In genomic region chr22:32528984-32529982, GRCh38 we compare ENCODE assay signal across 8 cellular contexts. TPM values are rescaled to one million over a fixed set of nuclear protein-coding genes. Genes with fewer than 3 reads are reported as not detected.
A peak's percentile ranks its signal among the peaks of the same experiment; 100 is the strongest.
DNase-seq lines count a peak whose midpoint lies in the region; ATAC-seq and TF ChIP-seq lines count a peak whose summit lies in the region.

No MANE protein-coding gene starts in this region.

- H3K27ac Mint-ChIP-seq in CD14-positive monocyte = peak overlapping the region in 2 of 7 donors; percentile 3 to 33
- H3K27ac Mint-ChIP-seq in HFFc6 = peak overlapping the region; percentile 8; the same call in 1 of the 2 replicates
- H3K27ac Mint-ChIP-seq in osteocyte (ENCODE audit: unreplicated experiment) = no peak overlapping the region

- TF ChIP-seq CTCF in CD14-positive monocyte (IDR thresholded peaks at IDR 0.05) (peak; percentile 83), HFFc6 (IDR thresholded peaks at IDR 0.05) (peak; percentile 97), osteocyte (IDR thresholded peaks at IDR 0.05) (peak; percentile 90)

- H3K4me1 Mint-ChIP-seq in CD14-positive monocyte = peaks cover 4% of the 10 kb centered on the region
- peaks cover 50% of the 10 kb centered on the region for H3K4me1 Mint-ChIP-seq in HFFc6 (ENCODE audit: low read depth)
- H3K4me1 Mint-ChIP-seq in osteocyte (ENCODE audit: unreplicated experiment) = peaks cover 35% of the 10 kb centered on the region

- H3K27me3 Mint-ChIP-seq in CD14-positive monocyte (ENCODE audit: low read depth in 3 of 3) = peaks cover 1 to 9% (median 3%) of the 10 kb centered on the region in 3 donors
- peaks cover 9% of the 10 kb centered on the region for H3K27me3 Mint-ChIP-seq in HFFc6 (ENCODE audit: insufficient read depth)
- H3K27me3 Mint-ChIP-seq in osteocyte (ENCODE audit: unreplicated experiment) = peaks cover 7% of the 10 kb centered on the region

- DNase-seq in CD14-positive monocyte (ENCODE audit: low spot score) (peak; percentile 63), HFFc6 (peak; percentile 74), SK-N-DZ (ENCODE audit: low spot score) (peak; percentile 82), glomerular visceral epithelial cell (ENCODE audit: extremely low spot score) (peak; percentile 64), osteocyte (ENCODE audit: extremely low spot score, unreplicated experiment) (peak; percentile 90)
- DNase-seq in activated naive CD4-positive, alpha-beta T cell treated with anti-CD3 and anti-CD28 coated beads, Interleukin-2, amount 50 U/mL, for 16 hours = peak; percentile 66

- no peak overlapping the region for H3K4me3 Mint-ChIP-seq in CD14-positive monocyte
- H3K4me3 Mint-ChIP-seq in HFFc6 = no peak overlapping the region
- H3K4me3 Mint-ChIP-seq in osteocyte (ENCODE audit: unreplicated experiment) = no peak overlapping the region

- peak overlapping the region; percentile 85 for H3K27ac ChIP-seq in temporal lobe (ENCODE audit: low read depth, low read length)

- intact Hi-C loops in CD14-positive monocyte (cut with micrococcal nuclease) = loop anchor here (1.0 to 5.0 kb wide), 5 partner anchors 268 to 472 kb away; no protein-coding TSS in a partner anchor

- no peak for ATAC-seq in GM18873 (IDR thresholded peaks at IDR 0.05; ENCODE audit: low FRiP score, unreplicated experiment)

- H3K36me3 Mint-ChIP-seq in CD14-positive monocyte (no peaks in the 10 kb centered on the region), HFFc6 (ENCODE audit: low read depth) (no peaks in the 10 kb centered on the region), osteocyte (ENCODE audit: unreplicated experiment) (no peaks in the 10 kb centered on the region)

- H3K9me3 Mint-ChIP-seq in CD14-positive monocyte = no peaks in the 10 kb centered on the region
- H3K9me3 Mint-ChIP-seq in HFFc6 = no peaks in the 10 kb centered on the region
- no peaks in the 10 kb centered on the region for H3K9me3 Mint-ChIP-seq in osteocyte (ENCODE audit: unreplicated experiment)

RNA-seq across cellular contexts. Expression of gene FBXO7, which starts 54.7 kb away (rescaled TPM):
- polyA plus RNA-seq in CD14-positive monocyte = 100 to 1,000 TPM; 103 to 116 TPM
- 10 to 100 TPM; 61.6 to 81.7 (median 70.8) TPM for total RNA-seq in HFFc6 (2021; fragmentation: NEBNext Ultra II Directional; extraction: Animal tissue kit (Norgen Biotek cat#: 25700))
- 105 and 109 TPM in 2 replicates for polyA plus RNA-seq in SK-N-DZ (2014; cell fraction: cytosol; rRNA removed)
- 62.3 and 63.6 TPM in 2 replicates for polyA plus RNA-seq in SK-N-DZ (2014; cell fraction: nucleus; rRNA removed)
- total RNA-seq in osteocyte (84.7 and 86.9 TPM in 2 replicates), temporal lobe (39.3 TPM)
